ENCODE assay signal across 18 cellular contexts in the genomic region with DNA sequence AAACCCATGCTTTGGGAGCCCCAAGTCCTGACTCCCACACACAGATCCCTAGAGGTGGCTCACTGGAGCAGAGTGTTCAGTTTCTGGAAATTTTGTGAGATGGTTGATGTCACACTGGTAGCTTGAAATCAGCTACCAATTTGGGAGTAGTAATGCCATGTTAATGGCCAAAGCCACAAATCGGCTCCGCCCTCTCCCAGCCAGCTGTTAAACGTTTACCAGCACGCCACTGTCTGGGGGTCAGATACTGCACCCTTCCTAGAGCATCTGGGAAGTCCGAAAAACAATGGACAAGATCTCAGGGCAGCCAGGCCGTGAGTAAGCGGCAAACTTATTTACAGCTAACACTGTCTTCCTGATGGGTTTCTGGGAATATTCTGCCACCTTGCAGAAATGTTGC.
"Had no signal": no experiment of that assay in that cellular context is flagged by ENCODE, and none has a peak within 500 bp of the region (broad histone marks: within the 10 kb centered on the region; RNA-seq: fewer than 3 reads in every experiment).

No MANE protein-coding gene starts in this region.

- FAIRE-seq: astrocyte, keratinocyte, small intestine, TTC549 had no signal

- H3K4me3 ChIP-seq: lung, psoas muscle, transverse colon, vagina had no signal

- H3K27me3 ChIP-seq: transverse colon, vagina had no signal

- H3K9me3 ChIP-seq: psoas muscle, transverse colon, vagina had no signal

- ATAC-seq: activated CD4-positive, alpha-beta T cell treated with anti-CD3 and anti-CD28 coated beads for 36 hours; esophagus mucosa; left lobe of liver; psoas muscle; right cardiac atrium had no signal

- H3K4me1 ChIP-seq: psoas muscle, vagina had no signal

- DNase-seq: activated CD4-positive, alpha-beta T cell treated with anti-CD3 and anti-CD28 coated beads for 36 hours; activated CD4-positive, alpha-beta T cell treated with anti-CD3 and anti-CD28 coated beads, Interleukin-2, amount 50 U/mL, for 48 hours; activated gamma-delta T cell; effector CD4-positive, alpha-beta T cell; nephron progenitor cell; psoas muscle; right cardiac atrium; small intestine; stimulated activated CD4-positive, alpha-beta T cell treated with anti-CD3 and anti-CD28 coated beads, Interleukin-15, amount 100 ng/mL, for 24 hours; stimulated activated CD4-positive, alpha-beta T cell treated with anti-CD3 and anti-CD28 coated beads, Interleukin-2, amount 100 ng/mL, for 48 hours; transverse colon had no signal

- H3K27ac ChIP-seq: psoas muscle, transverse colon, vagina had no signal

- H3K36me3 ChIP-seq: transverse colon, vagina had no signal
